ENCODE assay signal across 11 cellular contexts in the genomic region with DNA sequence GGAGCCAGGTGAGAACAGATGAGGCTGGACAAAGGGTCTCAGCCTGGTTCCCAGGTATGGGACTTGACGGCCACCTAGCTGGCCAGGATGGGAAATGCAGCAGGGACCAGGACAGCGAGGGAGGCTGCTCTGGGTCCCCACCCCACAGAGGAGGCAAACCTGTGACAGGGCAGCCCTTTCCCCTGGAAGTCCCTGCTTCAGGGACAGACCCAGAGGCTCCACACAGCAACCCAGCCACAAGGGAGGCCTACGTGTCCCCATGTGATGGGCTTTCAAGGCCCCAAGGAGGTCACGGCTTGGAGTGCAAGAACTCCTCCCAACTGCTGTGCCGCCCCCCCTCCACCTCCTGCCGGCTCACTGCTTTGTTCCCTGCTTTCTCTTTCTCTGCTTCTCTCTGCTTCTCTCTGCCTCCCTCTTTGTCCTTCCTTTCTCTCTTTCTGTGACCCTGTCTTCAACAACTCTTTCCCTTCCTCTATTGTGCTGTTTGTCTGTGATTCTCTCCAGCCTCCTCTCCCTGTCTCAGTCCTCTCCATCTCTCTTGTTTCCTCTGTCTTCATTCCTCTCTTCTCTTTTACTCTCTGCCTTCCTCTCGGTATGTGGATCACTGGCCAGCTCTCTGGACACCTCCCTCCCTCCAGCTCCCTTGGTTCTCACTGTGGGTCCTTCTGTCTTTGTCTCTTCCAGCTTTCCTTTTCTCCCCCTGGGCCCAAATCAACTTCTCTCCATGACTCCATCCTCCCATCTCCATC. TPM values are rescaled to one million over a fixed set of nuclear protein-coding genes. Genes with fewer than 3 reads are reported as not detected.
DNase-seq lines count a peak whose midpoint lies in the region; ATAC-seq and TF ChIP-seq lines count a peak whose summit lies in the region.
"Had no signal": no experiment of that assay in that cellular context is flagged by ENCODE, and none has a peak within 500 bp of the region (broad histone marks: within the 10 kb centered on the region; RNA-seq: fewer than 3 reads in every experiment).

No MANE protein-coding gene starts in this region.

- DNase-seq in DMS 273 (lab: John Stamatoyannopoulos, UW; ENCODE audit: unreplicated experiment) = peak; percentile 47
- no peak for DNase-seq in DMS 273 treated with DMSO at 0.1 percent for 48 hours (lab: John Stamatoyannopoulos, UW)
- peak; percentile 11 for DNase-seq in NT2/D1 (ENCODE audit: low read depth, low spot score)
- no peak for DNase-seq in fibroblast of villous mesenchyme (ENCODE audit: low read depth)
- no peak for DNase-seq in retinal pigment epithelial cell (ENCODE audit: low read depth)
- DNase-seq in NCI-H1930 (lab: John Stamatoyannopoulos, UW) = no peak
- DNase-seq: head of caudate nucleus; NCI-H1092; stimulated activated CD4-positive, alpha-beta T cell treated with anti-CD3 and anti-CD28 coated beads, Interleukin-4, amount 100 ng/mL, for 24 hours had no signal

- ATAC-seq in HG03520 (IDR thresholded peaks at IDR 0.05; ENCODE audit: unreplicated experiment) = no peak
- ATAC-seq in HG03280 (IDR thresholded peaks at IDR 0.05; ENCODE audit: unreplicated experiment) = no peak

- no peaks in the 10 kb centered on the region for H3K36me3 ChIP-seq in NT2/D1 (ENCODE audit: insufficient read depth, insufficient read length, low read length)

- peaks cover 41% of the 10 kb centered on the region for H3K27me3 ChIP-seq in NT2/D1 (ENCODE audit: insufficient read depth, insufficient read length)

- H3K9ac ChIP-seq in NT2/D1 (ENCODE audit: insufficient read length, low read depth) = peak overlapping the region; percentile 32

- H3K4me1 ChIP-seq in NT2/D1 (ENCODE audit: insufficient read depth, insufficient read length) = peaks cover 3% of the 10 kb centered on the region

- H3K4me3 ChIP-seq in NT2/D1 (ENCODE audit: insufficient read length, low read depth) (no peak overlapping the region), fibroblast of villous mesenchyme (ENCODE audit: low read depth, low read length) (no peak overlapping the region), retinal pigment epithelial cell (ENCODE audit: low read length) (no peak overlapping the region)

- peak; percentile 47 for TF ChIP-seq CTCF in fibroblast of villous mesenchyme (IDR thresholded peaks at IDR 0.05; ENCODE audit: insufficient read depth, low read depth, low read length)
- peak; percentile 52 for TF ChIP-seq CTCF in retinal pigment epithelial cell (conservative IDR thresholded peaks at IDR 0.05; ENCODE audit: low read depth, low read length)

- H3K9me3 ChIP-seq in NT2/D1 (ENCODE audit: insufficient read depth, low read length) = no peaks in the 10 kb centered on the region

RNA-seq across cellular contexts. Expression of a gene that starts 9.6 kb away (rescaled TPM):
- 0.64 and 0.86 TPM in 2 replicates for total RNA-seq in fibroblast of villous mesenchyme

RNA-seq across cellular contexts. Expression of a gene that starts 57.3 kb away (rescaled TPM):
- 28.7 and 36.7 TPM in 2 replicates for total RNA-seq in fibroblast of villous mesenchyme

RNA-seq across cellular contexts. Expression of a gene that starts 57.5 kb away (rescaled TPM):
- not detected in 2 replicates for total RNA-seq in fibroblast of villous mesenchyme

Comparison
In these comparisons a context has a peak if more than half of its experiments do, and no peak if none do; other contexts are left out.
1. DNase-seq: peak in DMS 273 (single experiment) and NT2/D1 (single experiment); none in DMS 273 treated with DMSO at 0.1 percent for 48 hours (single experiment), fibroblast of villous mesenchyme (single experiment), retinal pigment epithelial cell (single experiment) and NCI-H1930 (0 of 2).